32 cellular contexts compared by ENCODE assay signal in the genomic region with DNA sequence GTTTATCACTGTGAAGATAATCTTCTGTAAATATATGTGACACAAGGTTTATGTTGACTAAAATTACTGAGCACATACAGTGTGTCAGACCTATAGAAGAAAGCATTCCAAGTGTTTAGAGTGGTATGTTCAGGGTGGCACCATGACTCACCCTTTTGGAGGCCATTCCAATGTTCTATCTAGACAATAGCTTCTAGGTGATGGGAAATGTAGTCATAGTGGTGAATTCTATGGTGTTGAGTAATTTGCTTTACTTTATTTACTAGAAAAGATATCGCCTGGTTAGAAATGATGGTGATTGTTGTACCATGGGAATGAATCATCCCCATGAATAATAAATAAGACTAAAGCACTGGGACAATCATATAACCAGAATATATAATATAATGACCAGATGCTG.
"Had no signal": no experiment of that assay in that cellular context is flagged by ENCODE, and none has a peak within 500 bp of the region (broad histone marks: within the 10 kb centered on the region; RNA-seq: fewer than 3 reads in every experiment).

No MANE protein-coding gene starts in this region.

- DNase-seq: activated B cell treated with CpG ODN at 0.5 μM for 24 hours; activated CD4-positive, alpha-beta memory T cell treated with anti-CD3 and anti-CD28 coated beads, Interleukin-2, amount 10 ng/mL, durations not matched to agents 7 days and 5 days; activated CD4-positive, alpha-beta T cell treated with anti-CD3 and anti-CD28 coated beads for 48 hours; activated CD4-positive, alpha-beta T cell treated with anti-CD3 and anti-CD28 coated beads, Interleukin-2, amount 10 ng/mL, durations not matched to agents 7 days and 5 days; activated CD4-positive, alpha-beta T cell treated with anti-CD3 and anti-CD28 coated beads, Interleukin-2, amount 50 U/mL, for 48 hours; activated CD4-positive, CD25-positive, alpha-beta regulatory T cell treated with anti-CD3 and anti-CD28 coated beads, Interleukin-2, amount 50 U/mL, for 72 hours; activated CD8-positive, alpha-beta memory T cell treated with anti-CD3 and anti-CD28 coated beads for 24 hours; activated CD8-positive, alpha-beta memory T cell treated with anti-CD3 and anti-CD28 coated beads, Interleukin-2, amount 10 ng/mL, durations not matched to agents 7 days and 5 days; activated CD8-positive, alpha-beta memory T cell treated with anti-CD3 and anti-CD28 coated beads, Interleukin-2, amount 50 U/mL, for 48 hours; activated CD8-positive, alpha-beta T cell treated with anti-CD3 and anti-CD28 coated beads, Interleukin-2, amount 10 ng/mL, durations not matched to agents 7 days and 5 days; activated effector memory CD4-positive, alpha-beta T cell treated with Interleukin-2 at 50 U/mL for 16 hours; activated gamma-delta T cell; activated naive CD4-positive, alpha-beta T cell treated with anti-CD3 and anti-CD28 coated beads, Interleukin-2, amount 10 ng/mL, durations not matched to agents 7 days and 5 days; activated naive CD4-positive, alpha-beta T cell treated with Interleukin-2 at 50 U/mL for 16 hours; activated naive CD8-positive, alpha-beta T cell treated with anti-CD3 and anti-CD28 coated beads, Interleukin-2, amount 10 ng/mL, durations not matched to agents 7 days and 5 days; activated naive CD8-positive, alpha-beta T cell treated with anti-CD3 and anti-CD28 coated beads, Interleukin-2, amount 50 U/mL, for 24 hours; activated T-cell treated with anti-CD3 and anti-CD28 coated beads, Interleukin-2, amount 50 U/mL, for 24 hours; activated T-cell treated with anti-CD3 and anti-CD28 coated beads, Interleukin-2, amount 50 U/mL, for 48 hours; amygdala; anterior cingulate cortex; central memory CD4-positive, alpha-beta T cell; T-helper 1 cell; T-helper 2 cell; T-helper 9 cell had no signal

- FAIRE-seq: TTC549 had no signal

- H3K4me3 ChIP-seq: ascending aorta had no signal

- H3K36me3 Mint-ChIP-seq: activated CD8-positive, alpha-beta memory T cell treated with anti-CD3 and anti-CD28 coated beads, Interleukin-2, amount 10 ng/mL, durations not matched to agents 7 days and 5 days; activated naive CD4-positive, alpha-beta T cell treated with anti-CD3 and anti-CD28 coated beads, Interleukin-2, amount 10 ng/mL, durations not matched to agents 7 days and 5 days; activated naive CD4-positive, alpha-beta T cell treated with anti-CD3 and anti-CD28 coated beads, Interleukin-2, amount 50 U/mL, for 24 hours; activated naive CD8-positive, alpha-beta T cell; activated naive CD8-positive, alpha-beta T cell treated with anti-CD3 and anti-CD28 coated beads, Interleukin-2, amount 10 ng/mL, durations not matched to agents 7 days and 5 days; brain had no signal

- ATAC-seq: activated CD8-positive, alpha-beta memory T cell treated with anti-CD3 and anti-CD28 coated beads, Interleukin-2, amount 10 ng/mL, durations not matched to agents 7 days and 5 days; activated CD8-positive, alpha-beta T cell treated with anti-CD3 and anti-CD28 coated beads, Interleukin-2, amount 10 ng/mL, durations not matched to agents 7 days and 5 days; activated naive CD8-positive, alpha-beta T cell treated with anti-CD3 and anti-CD28 coated beads, Interleukin-2, amount 50 U/mL, for 24 hours had no signal

- H3K36me3 ChIP-seq: ascending aorta had no signal

- H3K4me3 Mint-ChIP-seq: activated B cell treated with CpG ODN at 0.5 μM for 24 hours; activated CD4-positive, alpha-beta memory T cell treated with anti-CD3 and anti-CD28 coated beads, Interleukin-2, amount 10 ng/mL, durations not matched to agents 7 days and 5 days; activated CD4-positive, alpha-beta T cell treated with anti-CD3 and anti-CD28 coated beads, Interleukin-2, amount 10 ng/mL, durations not matched to agents 7 days and 5 days; activated CD8-positive, alpha-beta memory T cell treated with anti-CD3 and anti-CD28 coated beads, Interleukin-2, amount 10 ng/mL, durations not matched to agents 7 days and 5 days; activated CD8-positive, alpha-beta T cell treated with anti-CD3 and anti-CD28 coated beads, Interleukin-2, amount 10 ng/mL, durations not matched to agents 7 days and 5 days; activated naive CD4-positive, alpha-beta T cell treated with anti-CD3 and anti-CD28 coated beads, Interleukin-2, amount 10 ng/mL, durations not matched to agents 7 days and 5 days; activated naive CD4-positive, alpha-beta T cell treated with anti-CD3 and anti-CD28 coated beads, Interleukin-2, amount 50 U/mL, for 24 hours; activated naive CD8-positive, alpha-beta T cell; activated naive CD8-positive, alpha-beta T cell treated with anti-CD3 and anti-CD28 coated beads, Interleukin-2, amount 10 ng/mL, durations not matched to agents 7 days and 5 days; activated naive CD8-positive, alpha-beta T cell treated with anti-CD3 and anti-CD28 coated beads, Interleukin-2, amount 50 U/mL, for 24 hours; activated T-cell treated with anti-CD3 and anti-CD28 coated beads, Interleukin-2, amount 50 U/mL, for 24 hours; brain; T-helper 1 cell treated with Interleukin-12 subunit alpha and Interleukin-12 subunit beta and Interleukin-4 antibody, amounts not matched to agents 30 μg/mL and 1 μg/mL, for 36 hours; T-helper 2 cell treated with Interferon-gamma antibody and Interleukin-4, amounts not matched to agents 5 μg/mL and 100 μg/mL, for 36 hours had no signal

- H3K27me3 Mint-ChIP-seq: activated B cell treated with CpG ODN at 0.5 μM for 24 hours; activated CD4-positive, alpha-beta memory T cell treated with anti-CD3 and anti-CD28 coated beads, Interleukin-2, amount 10 ng/mL, durations not matched to agents 7 days and 5 days; activated CD4-positive, alpha-beta T cell treated with anti-CD3 and anti-CD28 coated beads, Interleukin-2, amount 10 ng/mL, durations not matched to agents 7 days and 5 days; activated CD8-positive, alpha-beta memory T cell treated with anti-CD3 and anti-CD28 coated beads, Interleukin-2, amount 10 ng/mL, durations not matched to agents 7 days and 5 days; activated naive CD4-positive, alpha-beta T cell treated with anti-CD3 and anti-CD28 coated beads, Interleukin-2, amount 10 ng/mL, durations not matched to agents 7 days and 5 days; activated naive CD4-positive, alpha-beta T cell treated with anti-CD3 and anti-CD28 coated beads, Interleukin-2, amount 50 U/mL, for 24 hours; activated naive CD8-positive, alpha-beta T cell; activated naive CD8-positive, alpha-beta T cell treated with anti-CD3 and anti-CD28 coated beads, Interleukin-2, amount 10 ng/mL, durations not matched to agents 7 days and 5 days; activated naive CD8-positive, alpha-beta T cell treated with anti-CD3 and anti-CD28 coated beads, Interleukin-2, amount 50 U/mL, for 24 hours; activated T-cell treated with anti-CD3 and anti-CD28 coated beads, Interleukin-2, amount 50 U/mL, for 24 hours; brain had no signal

- H3K27ac Mint-ChIP-seq: activated B cell treated with CpG ODN at 0.5 μM for 24 hours; activated CD4-positive, alpha-beta memory T cell treated with anti-CD3 and anti-CD28 coated beads, Interleukin-2, amount 10 ng/mL, durations not matched to agents 7 days and 5 days; activated CD4-positive, alpha-beta T cell treated with anti-CD3 and anti-CD28 coated beads, Interleukin-2, amount 10 ng/mL, durations not matched to agents 7 days and 5 days; activated CD8-positive, alpha-beta memory T cell treated with anti-CD3 and anti-CD28 coated beads, Interleukin-2, amount 10 ng/mL, durations not matched to agents 7 days and 5 days; activated CD8-positive, alpha-beta T cell treated with anti-CD3 and anti-CD28 coated beads, Interleukin-2, amount 10 ng/mL, durations not matched to agents 7 days and 5 days; activated naive CD4-positive, alpha-beta T cell treated with anti-CD3 and anti-CD28 coated beads, Interleukin-2, amount 10 ng/mL, durations not matched to agents 7 days and 5 days; activated naive CD4-positive, alpha-beta T cell treated with anti-CD3 and anti-CD28 coated beads, Interleukin-2, amount 50 U/mL, for 24 hours; activated naive CD8-positive, alpha-beta T cell; activated naive CD8-positive, alpha-beta T cell treated with anti-CD3 and anti-CD28 coated beads, Interleukin-2, amount 10 ng/mL, durations not matched to agents 7 days and 5 days; activated naive CD8-positive, alpha-beta T cell treated with anti-CD3 and anti-CD28 coated beads, Interleukin-2, amount 50 U/mL, for 24 hours; activated T-cell treated with anti-CD3 and anti-CD28 coated beads, Interleukin-2, amount 50 U/mL, for 24 hours; activated T-helper 2 cell treated with anti-CD3 and anti-CD28 coated beads, Interferon-gamma antibody, Interleukin-2, Interleukin-4, amounts not matched to agents 10 μg/mL and 5 μg/mL and 100 μg/mL, durations not matched to agents 14 hours and 24 hours and 36 hours; brain; T-helper 1 cell treated with Interleukin-12 subunit alpha and Interleukin-12 subunit beta and Interleukin-4 antibody, amounts not matched to agents 30 μg/mL and 1 μg/mL, for 36 hours; T-helper 2 cell treated with Interferon-gamma antibody and Interleukin-4, amounts not matched to agents 5 μg/mL and 100 μg/mL, for 36 hours had no signal

- H3K4me1 Mint-ChIP-seq: activated B cell treated with CpG ODN at 0.5 μM for 24 hours; activated CD4-positive, alpha-beta memory T cell treated with anti-CD3 and anti-CD28 coated beads, Interleukin-2, amount 10 ng/mL, durations not matched to agents 7 days and 5 days; activated CD4-positive, alpha-beta T cell treated with anti-CD3 and anti-CD28 coated beads, Interleukin-2, amount 10 ng/mL, durations not matched to agents 7 days and 5 days; activated CD8-positive, alpha-beta memory T cell treated with anti-CD3 and anti-CD28 coated beads, Interleukin-2, amount 10 ng/mL, durations not matched to agents 7 days and 5 days; activated naive CD4-positive, alpha-beta T cell treated with anti-CD3 and anti-CD28 coated beads, Interleukin-2, amount 10 ng/mL, durations not matched to agents 7 days and 5 days; activated naive CD4-positive, alpha-beta T cell treated with anti-CD3 and anti-CD28 coated beads, Interleukin-2, amount 50 U/mL, for 24 hours; activated naive CD8-positive, alpha-beta T cell treated with anti-CD3 and anti-CD28 coated beads, Interleukin-2, amount 10 ng/mL, durations not matched to agents 7 days and 5 days; activated naive CD8-positive, alpha-beta T cell treated with anti-CD3 and anti-CD28 coated beads, Interleukin-2, amount 50 U/mL, for 24 hours; brain had no signal

- H3K27me3 ChIP-seq: ascending aorta had no signal
